27 cellular contexts compared by ENCODE assay signal in genomic region chr2:108906403-108907077, GRCh38.
A peak's percentile ranks its signal among the peaks of the same experiment; 100 is the strongest.
DNase-seq lines count a peak whose midpoint lies in the region; ATAC-seq and TF ChIP-seq lines count a peak whose summit lies in the region.
"Had no signal": no experiment of that assay in that cellular context is flagged by ENCODE, and none has a peak within 500 bp of the region (broad histone marks: within the 10 kb centered on the region; RNA-seq: fewer than 3 reads in every experiment).

No MANE protein-coding gene starts in this region.

- no peak overlapping the region for H3K4me3 Mint-ChIP-seq in WTC11
- H3K4me3 Mint-ChIP-seq: mesothelial cell of epicardium; naive thymus-derived CD4-positive, alpha-beta T cell had no signal

- no peaks in the 10 kb centered on the region; the same call in 1 of the 2 replicates for H3K27me3 Mint-ChIP-seq in WTC11 (ENCODE audit: low read depth)
- H3K27me3 Mint-ChIP-seq: naive thymus-derived CD4-positive, alpha-beta T cell had no signal

- H2BK12ac ChIP-seq in neuronal stem cell (ENCODE audit: low read length), result no peak overlapping the region

- POLR2A ChIA-PET in WTC11 (lab: Charles Lee), result no interaction called here

- H4K91ac ChIP-seq in neuronal stem cell (ENCODE audit: low read depth, low read length, poor library complexity), result no peak overlapping the region

- ATAC-seq in WTC11, result no peak
- ATAC-seq: naive thymus-derived CD4-positive, alpha-beta T cell had no signal

- H3K4me2 ChIP-seq in neuronal stem cell (ENCODE audit: insufficient read depth, low read length, poor library complexity, severe bottlenecking), result no peak overlapping the region
- H3K4me2 ChIP-seq: BLaER1 had no signal

- H2AFZ ChIP-seq in neuronal stem cell (ENCODE audit: low read length), result no peak overlapping the region
- H2AFZ ChIP-seq: GM23248 had no signal

- H3K9me3 Mint-ChIP-seq in WTC11, result no peaks in the 10 kb centered on the region

- no CpG with 5 or more reads among the region's 15 CpGs for WGBS in neuronal stem cell (ENCODE audit: extremely low coverage in 2 of 2, insufficient read length in 2 of 2, insufficient replicate concordance in 1 of 2), 2 donors

- no peak overlapping the region for H3K4ac ChIP-seq in neuronal stem cell (ENCODE audit: low read length)

- no peaks in the 10 kb centered on the region for H3K9me3 ChIP-seq in right atrium auricular region
- no peaks in the 10 kb centered on the region for H3K9me3 ChIP-seq in neuronal stem cell (replicated peaks in 1 of 2; ENCODE audit: control insufficient read depth in 2 of 2, insufficient read depth in 1 of 2, low read depth in 1 of 2, low read length in 2 of 2)
- H3K9me3 ChIP-seq: BLaER1 had no signal

- H3K4me3 ChIP-seq in right atrium auricular region, result no peak overlapping the region
- no peak overlapping the region for H3K4me3 ChIP-seq in neuronal stem cell (ENCODE audit: low read length in 2 of 2)
- H3K4me3 ChIP-seq: BLaER1, GM23248 had no signal

- no peak overlapping the region for H3K27ac Mint-ChIP-seq in WTC11
- H3K27ac Mint-ChIP-seq: mesothelial cell of epicardium had no signal

- H3K79me1 ChIP-seq in neuronal stem cell (ENCODE audit: low read depth, low read length), result no peaks in the 10 kb centered on the region

- CTCF ChIA-PET in WTC11 (lab: Charles Lee), result interaction anchor here (1.4 kb wide), 1 partner anchor 21 kb away, joined by 5 read pairs; no protein-coding TSS in a partner anchor

- H2BK15ac ChIP-seq in neuronal stem cell (ENCODE audit: low read length), result no peak overlapping the region

- no peak overlapping the region for H2BK5ac ChIP-seq in neuronal stem cell (ENCODE audit: low read length)

- no peak overlapping the region for H2AK5ac ChIP-seq in neuronal stem cell (ENCODE audit: low read depth, low read length)

- H3K18ac ChIP-seq in neuronal stem cell (ENCODE audit: low read length), result no peak overlapping the region

- H3K14ac ChIP-seq in neuronal stem cell (ENCODE audit: low read length), result peak overlapping the region; percentile 60

- in situ Hi-C loops in GM13976 (cut with MboI; ENCODE audit: low sequenced_read_pairs, unreplicated experiment), result no loop called here

- H4K8ac ChIP-seq in neuronal stem cell (ENCODE audit: low read depth, low read length), result no peak overlapping the region

- peak; percentile 9 for DNase-seq in AG20443 (ENCODE audit: low spot score)
- peak; percentile 13 for DNase-seq in GM13976 (ENCODE audit: low spot score)
- DNase-seq in right atrium auricular region (ENCODE audit: low spot score), result peak; percentile 42
- no peak for DNase-seq in neuronal stem cell (ENCODE audit: low spot score)
- DNase-seq in activated effector memory CD4-positive, alpha-beta T cell treated with anti-CD3 and anti-CD28 coated beads, Interleukin-2, amount 50 U/mL, for 16 hours, result no peak
- DNase-seq in WTC11 (ENCODE audit: low spot score), result no peak
- DNase-seq in CD1c-positive myeloid dendritic cell (ENCODE audit: extremely low spot score), result no peak
- DNase-seq in NCI-H69 (lab: John Stamatoyannopoulos, UW), result no peak
- DNase-seq: activated CD8-positive, alpha-beta memory T cell treated with anti-CD3 and anti-CD28 coated beads, Interleukin-2, amount 50 U/mL, for 48 hours; activated naive CD4-positive, alpha-beta T cell treated with anti-CD3 and anti-CD28 coated beads, Interleukin-2, amount 50 U/mL, for 16 hours; amniotic stem cell; brain microvascular endothelial cell; effector CD4-positive, alpha-beta T cell; EL; glutamatergic neuron; GM23248; Karpas-422; NCI-H146; NCI-H2107; NCI-H82; occipital lobe; stimulated activated CD4-positive, alpha-beta T cell treated with anti-CD3 and anti-CD28 coated beads, Interleukin-2, amount 100 ng/mL, for 48 hours; T1000 had no signal

- no peaks in the 10 kb centered on the region for H3K36me3 Mint-ChIP-seq in WTC11

- TF ChIP-seq CTCF in GM13976 (IDR thresholded peaks at IDR 0.05; ENCODE audit: borderline replicate concordance, control extremely low read depth, extremely low read depth, insufficient read depth, missing control alignments), result no peak
- TF ChIP-seq CTCF in right atrium auricular region (IDR thresholded peaks at IDR 0.05), result no peak
- TF ChIP-seq CTCF in WTC11 (IDR thresholded peaks at IDR 0.05), result no peak

- H2BK120ac ChIP-seq in neuronal stem cell (ENCODE audit: low read depth, low read length), result no peak overlapping the region

- no peak overlapping the region for H3K23ac ChIP-seq in neuronal stem cell (ENCODE audit: low read depth, low read length, poor library complexity)

- H3K27ac ChIP-seq in right atrium auricular region (no peak overlapping the region), neuronal stem cell (replicated peaks; ENCODE audit: low read length) (no peak overlapping the region)
- H3K27ac ChIP-seq: BLaER1, brain microvascular endothelial cell, epithelial cell of prostate, GM23248 had no signal

- H3K27me3 ChIP-seq in right atrium auricular region (no peaks in the 10 kb centered on the region), neuronal stem cell (ENCODE audit: control insufficient read depth in 3 of 3, insufficient read depth in 3 of 3, low read depth in 1 of 3, low read length in 3 of 3) (no peaks in the 10 kb centered on the region)
- H3K27me3 ChIP-seq: BLaER1, brain microvascular endothelial cell had no signal

- H3K36me3 ChIP-seq in right atrium auricular region (no peaks in the 10 kb centered on the region), neuronal stem cell (replicated peaks in 1 of 2; ENCODE audit: control insufficient read depth in 2 of 2, insufficient read depth in 2 of 2, low read length in 2 of 2) (no peaks in the 10 kb centered on the region)
- H3K36me3 ChIP-seq: BLaER1, brain microvascular endothelial cell had no signal

- H3K4me1 Mint-ChIP-seq in WTC11, result no peaks in the 10 kb centered on the region
- H3K4me1 Mint-ChIP-seq: mesothelial cell of epicardium had no signal

- H3K4me1 ChIP-seq in right atrium auricular region (peaks cover 0 to 4% of the 10 kb centered on the region in 2 donors), neuronal stem cell (ENCODE audit: control insufficient read depth in 2 of 2, insufficient read depth in 1 of 2, low read depth in 1 of 2, low read length in 2 of 2) (no peaks in the 10 kb centered on the region)

- H3K9ac ChIP-seq in neuronal stem cell (ENCODE audit: low read depth, low read length, poor library complexity), result peak overlapping the region; percentile 15
- H3K9ac ChIP-seq: BLaER1, GM23248 had no signal

TF ChIP-seq in WTC11, 78 proteins besides CTCF, POLR2A, EP300 and RAD21:
- TF ChIP-seq ATF2 (CRISPR knock-in tag; IDR thresholded peaks at IDR 0.05; ENCODE audit: borderline replicate concordance, low read depth) (no peak), MYBL2 (CRISPR knock-in tag; IDR thresholded peaks at IDR 0.05) (no peak), IRF1 (CRISPR knock-in tag; IDR thresholded peaks at IDR 0.05) (no peak)
TF ChIP-seq in WTC11: peak in this region for 0.

Comparison
In these comparisons a context has a peak if more than half of its experiments do, and no peak if none do; other contexts are left out.
1. DNase-seq: peak in AG20443 (single experiment), GM13976 (single experiment) and right atrium auricular region (single experiment); none in neuronal stem cell (single experiment), activated effector memory CD4-positive, alpha-beta T cell treated with anti-CD3 and anti-CD28 coated beads, Interleukin-2, amount 50 U/mL, for 16 hours (single experiment), WTC11 (single experiment), CD1c-positive myeloid dendritic cell (single experiment) and NCI-H69 (single experiment).